17 cellular contexts compared by ENCODE assay signal in the genomic region with DNA sequence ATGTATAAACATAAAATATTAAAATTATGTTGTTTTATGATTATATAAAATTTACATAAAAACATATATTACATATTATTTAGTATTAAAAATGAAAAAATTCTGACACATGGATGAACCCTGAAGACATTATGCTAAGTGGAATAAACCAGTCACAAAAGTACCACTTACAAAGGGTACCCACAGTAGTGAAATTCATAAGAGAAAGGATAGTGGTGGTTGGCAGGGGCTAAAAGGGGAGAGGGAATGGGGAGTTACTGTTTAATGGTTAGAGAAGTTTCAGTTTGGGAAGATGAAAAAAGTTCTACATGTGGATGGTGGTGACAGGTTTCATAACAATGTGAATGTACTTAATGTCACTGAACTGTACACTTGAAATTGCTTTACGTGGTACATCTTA.
"Had no signal": no experiment of that assay in that cellular context is flagged by ENCODE, and none has a peak within 500 bp of the region (broad histone marks: within the 10 kb centered on the region; RNA-seq: fewer than 3 reads in every experiment).

No MANE protein-coding gene starts in this region.

- H3K9me3 ChIP-seq: heart left ventricle, pancreas, prostate gland, right lobe of liver, stomach, thoracic aorta had no signal

- H3K27ac Mint-ChIP-seq: endodermal cell; mesothelial cell of epicardium; natural killer cell; stimulated activated effector memory CD8-positive, alpha-beta T cell treated with anti-CD3 and anti-CD28 coated beads, Interleukin-12 subunit alpha, Interleukin-12 subunit beta, amount 100 ng/mL, for 72 hours had no signal

- H3K4me3 Mint-ChIP-seq: endodermal cell; mesothelial cell of epicardium; natural killer cell; neural crest cell; stimulated activated effector memory CD8-positive, alpha-beta T cell treated with anti-CD3 and anti-CD28 coated beads, Interleukin-12 subunit alpha, Interleukin-12 subunit beta, amount 100 ng/mL, for 72 hours had no signal

- ATAC-seq: natural killer cell; stimulated activated effector memory CD8-positive, alpha-beta T cell treated with anti-CD3 and anti-CD28 coated beads, Interleukin-12 subunit alpha, Interleukin-12 subunit beta, amount 100 ng/mL, for 72 hours had no signal

- H3K36me3 Mint-ChIP-seq: natural killer cell; stimulated activated effector memory CD8-positive, alpha-beta T cell treated with anti-CD3 and anti-CD28 coated beads, Interleukin-12 subunit alpha, Interleukin-12 subunit beta, amount 100 ng/mL, for 72 hours had no signal

- H3K9me3 Mint-ChIP-seq: endodermal cell; mesothelial cell of epicardium; natural killer cell; neural crest cell; stimulated activated effector memory CD8-positive, alpha-beta T cell treated with anti-CD3 and anti-CD28 coated beads, Interleukin-12 subunit alpha, Interleukin-12 subunit beta, amount 100 ng/mL, for 72 hours had no signal

- DNase-seq: dermis blood vessel endothelial cell; endodermal cell; erythroblast; kidney glomerular epithelial cell; natural killer cell; pancreas; stimulated activated CD4-positive, alpha-beta T cell treated with anti-CD3 and anti-CD28 coated beads, Interleukin-4, amount 100 ng/mL, for 1 hour; stimulated activated CD8-positive, alpha-beta memory T cell treated with anti-CD3 and anti-CD28 coated beads, Interleukin-4, amount 100 ng/mL, for 48 hours; stomach; trophoblast cell had no signal

- H3K4me1 ChIP-seq: pancreas, prostate gland had no signal

- H3K4me3 ChIP-seq: heart left ventricle, pancreas, prostate gland, right lobe of liver, stomach, thoracic aorta had no signal

- H3K36me3 ChIP-seq: heart left ventricle, pancreas, prostate gland, right lobe of liver, stomach, thoracic aorta had no signal

- H3K4me1 Mint-ChIP-seq: endodermal cell; mesothelial cell of epicardium; neural crest cell; stimulated activated effector memory CD8-positive, alpha-beta T cell treated with anti-CD3 and anti-CD28 coated beads, Interleukin-12 subunit alpha, Interleukin-12 subunit beta, amount 100 ng/mL, for 72 hours had no signal

- H3K27ac ChIP-seq: pancreas, prostate gland, right lobe of liver, stomach, thoracic aorta had no signal

- H3K27me3 ChIP-seq: heart left ventricle, pancreas, right lobe of liver, stomach had no signal
